Comparison of ENCODE assay signal across 13 cellular contexts in genomic region chr19:46378268-46378667, GRCh38. TPM values are rescaled to one million over a fixed set of nuclear protein-coding genes. Genes with fewer than 3 reads are reported as not detected.
A peak's percentile ranks its signal among the peaks of the same experiment; 100 is the strongest.
DNase-seq lines count a peak whose midpoint lies in the region; TF ChIP-seq lines count a peak whose summit lies in the region.
"Had no signal": no experiment of that assay in that cellular context is flagged by ENCODE, and none has a peak within 500 bp of the region (broad histone marks: within the 10 kb centered on the region; RNA-seq: fewer than 3 reads in every experiment).

No MANE protein-coding gene starts in this region.

- no peaks in the 10 kb centered on the region for H3K27me3 Mint-ChIP-seq in type B pancreatic cell
- peaks cover 2% of the 10 kb centered on the region for H3K27me3 Mint-ChIP-seq in neural progenitor cell (ENCODE audit: insufficient read depth, low read depth)

- H3K36me3 ChIP-seq in left ventricle myocardium inferior = peaks cover 40% of the 10 kb centered on the region
- H3K36me3 ChIP-seq in skeletal muscle tissue (ENCODE audit: control insufficient read depth in 3 of 3, insufficient read depth in 3 of 3, low read length in 3 of 3) = peaks cover 20 to 24% (median 21%) of the 10 kb centered on the region in 3 donors
- H3K36me3 ChIP-seq in neural progenitor cell = peaks cover 14% of the 10 kb centered on the region

- H3K79me2 ChIP-seq in neural progenitor cell (ENCODE audit: low read depth) = peaks cover 47% of the 10 kb centered on the region

- no peaks in the 10 kb centered on the region for H3K27me3 ChIP-seq in left ventricle myocardium inferior (ENCODE audit: low read depth)
- H3K27me3 ChIP-seq in skeletal muscle tissue (ENCODE audit: control insufficient read depth in 3 of 3, insufficient read depth in 3 of 3, low read length in 3 of 3) = no peaks in the 10 kb centered on the region
- H3K27me3 ChIP-seq in neural progenitor cell = no peaks in the 10 kb centered on the region
- H3K27me3 ChIP-seq: right lobe of liver had no signal

- H3K9ac ChIP-seq in skeletal muscle tissue (ENCODE audit: low read depth in 1 of 3, low read length in 3 of 3) = peak overlapping the region in 2 of 3 donors; percentile 27 to 30
- no peak overlapping the region for H3K9ac ChIP-seq in neural progenitor cell

- H3F3A ChIP-seq in neural progenitor cell (ENCODE audit: low read depth) = peaks cover 6% of the 10 kb centered on the region

- intact Hi-C loops in left ventricle myocardium inferior (cut with micrococcal nuclease) = no loop called here

- in situ Hi-C loops in astrocyte of the spinal cord (cut with HindIII; ENCODE audit: low sequenced_read_pairs) = no loop called here

- H3K4me1 ChIP-seq in left ventricle myocardium inferior (peaks cover 59% of the 10 kb centered on the region), skeletal muscle tissue (ENCODE audit: control insufficient read depth in 3 of 3, insufficient read depth in 3 of 3, low read length in 3 of 3) (peaks cover 20 to 42% (median 30%) of the 10 kb centered on the region in 3 donors), neural progenitor cell (peaks cover 12% of the 10 kb centered on the region)

- peaks cover 45% of the 10 kb centered on the region for H3K36me3 Mint-ChIP-seq in type B pancreatic cell
- H3K36me3 Mint-ChIP-seq in neural progenitor cell = peaks cover 44% of the 10 kb centered on the region

- no peak overlapping the region for H3K27ac Mint-ChIP-seq in type B pancreatic cell
- H3K27ac Mint-ChIP-seq in neural progenitor cell = no peak overlapping the region

- TF ChIP-seq CTCF in astrocyte of the spinal cord (IDR thresholded peaks at IDR 0.05; ENCODE audit: low read depth, low read length) (no peak), left ventricle myocardium inferior (IDR thresholded peaks at IDR 0.05; ENCODE audit: borderline replicate concordance) (no peak), type B pancreatic cell (conservative IDR thresholded peaks at IDR 0.05) (no peak), neural progenitor cell (IDR thresholded peaks at IDR 0.05) (no peak)

- peak; percentile 83 for DNase-seq in GM04504 (ENCODE audit: low read depth)
- DNase-seq in astrocyte of the spinal cord (ENCODE audit: low read depth, low spot score) = peak; percentile 66
- DNase-seq in left ventricle myocardium inferior = no peak
- no peak for DNase-seq in stimulated activated naive CD4-positive, alpha-beta T cell (lab: John Stamatoyannopoulos, UW)
- DNase-seq in type B pancreatic cell (ENCODE audit: extremely low spot score, unreplicated experiment) = no peak
- DNase-seq in T-helper 1 cell = no peak
- no peak for DNase-seq in neural progenitor cell (ENCODE audit: low spot score)
- DNase-seq: DMS79 treated with DMSO at 0.1 percent for 48 hours; left colon; stimulated activated CD8-positive, alpha-beta memory T cell treated with anti-CD3 and anti-CD28 coated beads, Interleukin-4, amount 100 ng/mL, for 48 hours had no signal

- no peak overlapping the region for H3K4me2 ChIP-seq in neural progenitor cell

- no peaks in the 10 kb centered on the region for H3K9me3 Mint-ChIP-seq in type B pancreatic cell
- peaks cover 2% of the 10 kb centered on the region for H3K9me3 Mint-ChIP-seq in neural progenitor cell

- H3K27ac ChIP-seq in left ventricle myocardium inferior (replicated peaks) (peak overlapping the region; percentile 77), skeletal muscle tissue (ENCODE audit: low read depth, low read length) (peak overlapping the region; percentile 78), neural progenitor cell (no peak overlapping the region)
- H3K27ac ChIP-seq: right lobe of liver had no signal

- H3K4me3 ChIP-seq in astrocyte of the spinal cord (ENCODE audit: low read depth, low read length) = no peak overlapping the region
- no peak overlapping the region for H3K4me3 ChIP-seq in left ventricle myocardium inferior
- no peak overlapping the region for H3K4me3 ChIP-seq in skeletal muscle tissue (ENCODE audit: low read length in 3 of 3)
- no peak overlapping the region for H3K4me3 ChIP-seq in neural progenitor cell
- H3K4me3 ChIP-seq: HAP-1, right lobe of liver had no signal

- H2AFZ ChIP-seq in neural progenitor cell (replicated peaks) = no peak overlapping the region

- H3K4me1 Mint-ChIP-seq in type B pancreatic cell (ENCODE audit: unreplicated experiment) (no peaks in the 10 kb centered on the region), neural progenitor cell (peaks cover 7% of the 10 kb centered on the region)

- H3K4me3 Mint-ChIP-seq in type B pancreatic cell = no peak overlapping the region
- H3K4me3 Mint-ChIP-seq in neural progenitor cell = no peak overlapping the region

- no peaks in the 10 kb centered on the region for H3K9me3 ChIP-seq in left ventricle myocardium inferior (replicated peaks)
- no peaks in the 10 kb centered on the region for H3K9me3 ChIP-seq in skeletal muscle tissue (ENCODE audit: control insufficient read depth in 3 of 3, low read length in 3 of 3)
- peaks cover 4% of the 10 kb centered on the region for H3K9me3 ChIP-seq in neural progenitor cell (ENCODE audit: low read depth)
- H3K9me3 ChIP-seq: HAP-1, right lobe of liver had no signal

- peaks cover 13% of the 10 kb centered on the region for H4K20me1 ChIP-seq in neural progenitor cell (ENCODE audit: low read depth)

RNA-seq across cellular contexts. Expression of gene PPP5C, which starts 31.4 kb away (rescaled TPM):
- total RNA-seq in left ventricle myocardium inferior = 70.8 TPM
- total RNA-seq in skeletal muscle tissue = 44.4 TPM
- 68.3 and 99.5 TPM in 2 replicates for total RNA-seq in type B pancreatic cell (ENCODE audit: low replicate concordance)
- 63.5 and 97.8 TPM in 2 replicates for total RNA-seq in neural progenitor cell (ENCODE audit: low replicate concordance)

RNA-seq across cellular contexts. Expression of gene CCDC8, which starts 35.1 kb away (rescaled TPM):
- 30.8 TPM for total RNA-seq in left ventricle myocardium inferior
- total RNA-seq in skeletal muscle tissue = 67.8 TPM
- 22.1 and 29.3 TPM in 2 replicates for total RNA-seq in type B pancreatic cell (ENCODE audit: low replicate concordance)
- 2.8 and 14.1 TPM in 2 replicates for total RNA-seq in neural progenitor cell (ENCODE audit: low replicate concordance)

RNA-seq across cellular contexts. Expression of gene PNMA8C, which starts 50.5 kb away (rescaled TPM):
- total RNA-seq in left ventricle myocardium inferior (not detected), skeletal muscle tissue (0.52 TPM), type B pancreatic cell (ENCODE audit: low replicate concordance) (0.10 and 2.0 TPM in 2 replicates), neural progenitor cell (ENCODE audit: low replicate concordance) (0.58 and 0.74 TPM in 2 replicates)
- total RNA-seq: right lobe of liver had no signal

Comparison
In these comparisons a context has a peak if more than half of its experiments do, and no peak if none do; other contexts are left out.
1. DNase-seq: peak in GM04504 (single experiment) and astrocyte of the spinal cord (single experiment); none in left ventricle myocardium inferior (single experiment), stimulated activated naive CD4-positive, alpha-beta T cell (0 of 6), type B pancreatic cell (single experiment), T-helper 1 cell (0 of 5) and neural progenitor cell (single experiment).